8 cellular contexts compared by ENCODE assay signal in the genomic region with DNA sequence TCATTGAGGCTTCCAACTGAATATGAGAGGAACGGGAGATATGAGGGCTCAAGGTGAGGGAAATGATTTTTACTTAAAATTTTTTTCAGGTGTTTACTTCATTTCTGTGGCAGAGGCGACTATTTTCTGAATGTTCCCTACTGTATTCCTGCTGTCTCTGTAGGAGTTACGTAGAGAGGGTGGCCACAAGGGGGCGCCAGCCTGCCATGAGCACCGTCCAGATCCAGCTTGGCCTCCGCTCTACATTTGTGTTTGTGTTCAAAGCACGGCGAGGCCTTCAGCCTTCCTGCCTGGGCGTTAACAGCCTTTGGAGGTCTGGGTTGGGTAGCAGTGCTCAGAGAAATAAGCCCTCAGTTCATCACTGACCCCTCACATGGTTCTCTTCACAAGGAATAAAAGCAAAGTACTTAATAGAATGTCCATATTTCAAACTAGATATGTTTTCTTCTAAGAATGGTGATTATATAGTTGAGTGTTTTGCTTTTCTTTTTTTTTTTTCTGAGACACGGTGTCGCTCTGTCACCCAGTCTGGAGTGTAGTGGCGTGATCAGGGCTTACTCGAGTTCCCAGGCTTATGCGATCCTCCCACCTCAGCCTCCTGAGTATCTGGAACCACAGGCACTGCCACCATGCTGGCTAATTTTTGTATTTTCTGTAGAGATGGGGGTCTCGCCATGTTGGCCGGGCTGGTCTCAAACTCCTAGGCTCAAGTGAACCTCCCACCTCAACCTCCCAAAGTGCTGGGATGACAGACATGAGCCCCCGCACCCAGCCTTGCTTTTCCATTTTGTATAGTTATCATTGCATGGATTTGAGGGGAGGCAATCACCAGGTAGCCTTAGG. TPM values are rescaled to one million over a fixed set of nuclear protein-coding genes. Genes with fewer than 3 reads are reported as not detected.
DNase-seq lines count a peak whose midpoint lies in the region; ATAC-seq and TF ChIP-seq lines count a peak whose summit lies in the region.

No MANE protein-coding gene starts in this region.

- peak; percentile 98 for TF ChIP-seq CTCF in epithelial cell of esophagus (IDR thresholded peaks at IDR 0.05; ENCODE audit: insufficient read depth, low read depth, low read length, missing control alignments)

- H3K4me3 ChIP-seq in epithelial cell of esophagus (ENCODE audit: low read length) = no peak overlapping the region

- ATAC-seq in HG02981 (IDR thresholded peaks at IDR 0.05; ENCODE audit: unreplicated experiment) = no peak

- DNase-seq in COR-L47 (lab: John Stamatoyannopoulos, UW) (peak; percentile 94), HT1080 (ENCODE audit: low read depth) (peak; percentile 63), NOMO-1 treated with dmso at 0.1 percent for 144 hours (lab: John Stamatoyannopoulos, UW; ENCODE audit: unreplicated experiment) (peak; percentile 35), epithelial cell of esophagus (ENCODE audit: low read depth) (peak; percentile 84), mucosa of gallbladder (ENCODE audit: low spot score) (peak; percentile 90)
- peak; percentile 93 for DNase-seq in activated CD8-positive, alpha-beta memory T cell treated with anti-CD3 and anti-CD28 coated beads, Interleukin-2, amount 50 U/mL, for 48 hours
- peak; percentile 43 to 61 for DNase-seq in stimulated activated CD8-positive, alpha-beta memory T cell treated with anti-CD3 and anti-CD28 coated beads, Interleukin-4, amount 100 ng/mL, for 4 hours (ENCODE audit: low read depth in 2 of 2, low spot score in 1 of 2)

RNA-seq across cellular contexts. Expression of gene CKB, which starts 22.3 kb away (rescaled TPM):
- total RNA-seq in HT1080 (2014; rRNA removed; shearing (Covaris generic)) = 5.9 and 6.9 TPM in 2 replicates
- polyA plus RNA-seq in HT1080 (2015; cell fraction: cytosol; rRNA removed) = 13.2 and 22.8 TPM in 2 replicates
- 7.5 and 9.2 TPM in 2 replicates for polyA plus RNA-seq in HT1080 (2015; cell fraction: nucleus; rRNA removed)
- 424 TPM for total RNA-seq in mucosa of gallbladder

RNA-seq across cellular contexts. Expression of gene TRMT61A, which starts 28.6 kb away (rescaled TPM):
- 29.0 and 34.1 TPM in 2 replicates for total RNA-seq in HT1080 (2014; rRNA removed; shearing (Covaris generic))
- polyA plus RNA-seq in HT1080 (2015; cell fraction: cytosol; rRNA removed) = 14.8 and 17.7 TPM in 2 replicates
- polyA plus RNA-seq in HT1080 (2015; cell fraction: nucleus; rRNA removed) = 23.7 and 24.2 TPM in 2 replicates
- 13.5 TPM for total RNA-seq in mucosa of gallbladder

Comparison
In these comparisons a context has a peak if more than half of its experiments do, and no peak if none do; other contexts are left out.
1. DNase-seq: peak in every context shown above with its lines; median percentile 94 in COR-L47; 93 in activated CD8-positive, alpha-beta memory T cell treated with anti-CD3 and anti-CD28 coated beads, Interleukin-2, amount 50 U/mL, for 48 hours; 90 in mucosa of gallbladder; 84 in epithelial cell of esophagus; 63 in HT1080; 52 in stimulated activated CD8-positive, alpha-beta memory T cell treated with anti-CD3 and anti-CD28 coated beads, Interleukin-4, amount 100 ng/mL, for 4 hours; 35 in NOMO-1 treated with dmso at 0.1 percent for 144 hours.
2. RNA of gene CKB, which starts 22.3 kb away (total RNA-seq): 424 TPM in mucosa of gallbladder (single experiment); 5.9 to 6.9 TPM in HT1080; every median in the first group is over 10 times any median in the second.